8 cellular contexts compared by ENCODE assay signal in the genomic region with DNA sequence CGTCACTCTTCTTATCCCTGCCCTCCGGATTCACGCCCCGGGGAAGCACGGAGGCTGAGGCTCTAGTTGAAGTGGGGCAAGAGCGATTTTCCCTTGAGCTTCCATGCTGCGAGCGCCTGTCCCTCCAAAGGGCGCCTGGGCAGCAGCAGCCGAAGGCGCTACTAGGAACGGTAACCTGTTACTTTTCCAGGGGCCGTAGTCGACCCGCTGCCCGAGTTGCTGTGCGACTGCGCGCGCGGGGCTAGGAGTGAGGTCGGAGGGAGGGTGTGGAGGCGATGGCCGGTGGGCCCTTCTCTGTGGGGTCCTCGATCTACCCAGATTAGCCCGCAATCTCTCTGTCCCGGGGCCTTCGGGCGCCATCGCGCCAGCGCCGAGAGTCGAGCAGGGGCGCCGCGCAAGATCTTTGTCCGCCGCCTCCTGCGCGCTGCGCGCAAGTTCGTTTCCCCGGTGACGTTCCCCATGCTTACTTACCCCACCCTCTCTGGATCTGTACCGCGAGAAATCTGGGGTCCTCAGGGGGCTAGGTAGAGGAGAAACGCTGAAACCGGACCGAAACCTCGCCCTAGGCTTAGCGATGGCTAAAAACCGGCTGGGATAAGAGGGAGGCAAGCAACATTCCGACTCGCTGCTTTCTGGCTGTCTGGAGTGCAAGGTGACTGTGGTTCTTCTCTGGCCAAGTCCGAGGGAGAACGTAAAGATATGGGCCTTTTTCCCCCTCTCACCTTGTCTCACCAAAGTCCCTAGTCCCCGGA. TPM values are rescaled to one million over a fixed set of nuclear protein-coding genes. Genes with fewer than 3 reads are reported as not detected.
DNase-seq lines count a peak whose midpoint lies in the region; ATAC-seq and TF ChIP-seq lines count a peak whose summit lies in the region.

No MANE protein-coding gene starts in this region.

- POLR2A ChIA-PET in WTC11 (lab: Charles Lee), result no interaction called here

- peaks cover 97% of the 10 kb centered on the region for H3K27me3 Mint-ChIP-seq in WTC11 (ENCODE audit: low read depth)

- H3K36me3 Mint-ChIP-seq in WTC11, result no peaks in the 10 kb centered on the region

- H3K4me3 Mint-ChIP-seq in WTC11, result peak overlapping the region; percentile 84

- ATAC-seq in WTC11 (no peak), HG03457 (IDR thresholded peaks at IDR 0.05; ENCODE audit: unreplicated experiment) (no peak), HG03175 (IDR thresholded peaks at IDR 0.05; ENCODE audit: unreplicated experiment) (no peak)

- H3K9me3 Mint-ChIP-seq in WTC11, result no peaks in the 10 kb centered on the region

- DNase-seq in COLO668 (lab: John Stamatoyannopoulos, UW; ENCODE audit: unreplicated experiment) (peak; percentile 77), HK-2 (ENCODE audit: unreplicated experiment) (peak; percentile 29), WTC11 (ENCODE audit: low spot score) (peak; percentile 46), fibroblast of peridontal ligament (ENCODE audit: extremely low read depth) (peak; percentile 21), retina (peak; percentile 81), NCI-H187 treated with DMSO at 0.1 percent for 48 hours (lab: John Stamatoyannopoulos, UW) (no peak)

- H3K27ac Mint-ChIP-seq in WTC11, result no peak overlapping the region

- CTCF ChIA-PET in WTC11 (lab: Charles Lee), result interaction anchor here (0.8 to 7.0 kb wide), 16 partner anchors 47 to 582 kb away, joined by 3 to 92 read pairs (median 7); a partner anchor contains a TSS

- H3K4me1 Mint-ChIP-seq in WTC11, result peaks cover 65% of the 10 kb centered on the region

- no peak for TF ChIP-seq CTCF in WTC11 (IDR thresholded peaks at IDR 0.05)

TF ChIP-seq in WTC11, 78 proteins besides CTCF, POLR2A, EP300 and RAD21:
- TF ChIP-seq RELA (CRISPR knock-in tag; IDR thresholded peaks at IDR 0.05; ENCODE audit: borderline replicate concordance) (no peak), ZNF317 (CRISPR knock-in tag; IDR thresholded peaks at IDR 0.05; ENCODE audit: borderline replicate concordance, low read depth) (no peak), CBFB (CRISPR knock-in tag; IDR thresholded peaks at IDR 0.05; ENCODE audit: low read depth) (no peak), ZNF396 (CRISPR knock-in tag; IDR thresholded peaks at IDR 0.05; ENCODE audit: borderline replicate concordance) (no peak), NFATC4 (CRISPR knock-in tag; IDR thresholded peaks at IDR 0.05) (no peak), NFYB (CRISPR knock-in tag; conservative IDR thresholded peaks at IDR 0.05; ENCODE audit: low read depth) (no peak), SMAD3 (CRISPR knock-in tag; IDR thresholded peaks at IDR 0.05; ENCODE audit: borderline replicate concordance) (no peak), OVOL2 (CRISPR knock-in tag; IDR thresholded peaks at IDR 0.05; ENCODE audit: borderline replicate concordance) (no peak), ESRRA (CRISPR knock-in tag; IDR thresholded peaks at IDR 0.05; ENCODE audit: borderline replicate concordance) (no peak), FOXK1 (CRISPR knock-in tag; IDR thresholded peaks at IDR 0.05) (no peak)
- TF ChIP-seq, protein P1, sequence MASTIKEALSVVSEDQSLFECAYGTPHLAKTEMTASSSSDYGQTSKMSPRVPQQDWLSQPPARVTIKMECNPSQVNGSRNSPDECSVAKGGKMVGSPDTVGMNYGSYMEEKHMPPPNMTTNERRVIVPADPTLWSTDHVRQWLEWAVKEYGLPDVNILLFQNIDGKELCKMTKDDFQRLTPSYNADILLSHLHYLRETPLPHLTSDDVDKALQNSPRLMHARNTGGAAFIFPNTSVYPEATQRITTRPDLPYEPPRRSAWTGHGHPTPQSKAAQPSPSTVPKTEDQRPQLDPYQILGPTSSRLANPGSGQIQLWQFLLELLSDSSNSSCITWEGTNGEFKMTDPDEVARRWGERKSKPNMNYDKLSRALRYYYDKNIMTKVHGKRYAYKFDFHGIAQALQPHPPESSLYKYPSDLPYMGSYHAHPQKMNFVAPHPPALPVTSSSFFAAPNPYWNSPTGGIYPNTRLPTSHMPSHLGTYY (CRISPR knock-in tag; IDR thresholded peaks at IDR 0.05), result no peak
- TF ChIP-seq, protein P2, sequence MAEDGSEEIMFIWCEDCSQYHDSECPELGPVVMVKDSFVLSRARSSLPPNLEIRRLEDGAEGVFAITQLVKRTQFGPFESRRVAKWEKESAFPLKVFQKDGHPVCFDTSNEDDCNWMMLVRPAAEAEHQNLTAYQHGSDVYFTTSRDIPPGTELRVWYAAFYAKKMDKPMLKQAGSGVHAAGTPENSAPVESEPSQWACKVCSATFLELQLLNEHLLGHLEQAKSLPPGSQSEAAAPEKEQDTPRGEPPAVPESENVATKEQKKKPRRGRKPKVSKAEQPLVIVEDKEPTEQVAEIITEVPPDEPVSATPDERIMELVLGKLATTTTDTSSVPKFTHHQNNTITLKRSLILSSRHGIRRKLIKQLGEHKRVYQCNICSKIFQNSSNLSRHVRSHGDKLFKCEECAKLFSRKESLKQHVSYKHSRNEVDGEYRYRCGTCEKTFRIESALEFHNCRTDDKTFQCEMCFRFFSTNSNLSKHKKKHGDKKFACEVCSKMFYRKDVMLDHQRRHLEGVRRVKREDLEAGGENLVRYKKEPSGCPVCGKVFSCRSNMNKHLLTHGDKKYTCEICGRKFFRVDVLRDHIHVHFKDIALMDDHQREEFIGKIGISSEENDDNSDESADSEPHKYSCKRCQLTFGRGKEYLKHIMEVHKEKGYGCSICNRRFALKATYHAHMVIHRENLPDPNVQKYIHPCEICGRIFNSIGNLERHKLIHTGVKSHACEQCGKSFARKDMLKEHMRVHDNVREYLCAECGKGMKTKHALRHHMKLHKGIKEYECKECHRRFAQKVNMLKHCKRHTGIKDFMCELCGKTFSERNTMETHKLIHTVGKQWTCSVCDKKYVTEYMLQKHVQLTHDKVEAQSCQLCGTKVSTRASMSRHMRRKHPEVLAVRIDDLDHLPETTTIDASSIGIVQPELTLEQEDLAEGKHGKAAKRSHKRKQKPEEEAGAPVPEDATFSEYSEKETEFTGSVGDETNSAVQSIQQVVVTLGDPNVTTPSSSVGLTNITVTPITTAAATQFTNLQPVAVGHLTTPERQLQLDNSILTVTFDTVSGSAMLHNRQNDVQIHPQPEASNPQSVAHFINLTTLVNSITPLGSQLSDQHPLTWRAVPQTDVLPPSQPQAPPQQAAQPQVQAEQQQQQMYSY (CRISPR knock-in tag; IDR thresholded peaks at IDR 0.05), result no peak
- TF ChIP-seq, protein P3, sequence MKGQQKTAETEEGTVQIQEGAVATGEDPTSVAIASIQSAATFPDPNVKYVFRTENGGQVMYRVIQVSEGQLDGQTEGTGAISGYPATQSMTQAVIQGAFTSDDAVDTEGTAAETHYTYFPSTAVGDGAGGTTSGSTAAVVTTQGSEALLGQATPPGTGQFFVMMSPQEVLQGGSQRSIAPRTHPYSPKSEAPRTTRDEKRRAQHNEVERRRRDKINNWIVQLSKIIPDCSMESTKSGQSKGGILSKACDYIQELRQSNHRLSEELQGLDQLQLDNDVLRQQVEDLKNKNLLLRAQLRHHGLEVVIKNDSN (CRISPR knock-in tag; IDR thresholded peaks at IDR 0.05), result no peak

RNA-seq across cellular contexts. Expression of a gene that starts 0.7 kb away (rescaled TPM):
- total RNA-seq in WTC11 (2021), result 2.5 to 3.6 TPM (median 2.6 TPM) in 3 replicates

RNA-seq across cellular contexts. Expression of a gene that starts 47.2 kb away (rescaled TPM):
- 1.1 to 1.6 TPM (median 1.1 TPM) in 3 replicates for total RNA-seq in WTC11 (2021)
